In the genomic region with DNA sequence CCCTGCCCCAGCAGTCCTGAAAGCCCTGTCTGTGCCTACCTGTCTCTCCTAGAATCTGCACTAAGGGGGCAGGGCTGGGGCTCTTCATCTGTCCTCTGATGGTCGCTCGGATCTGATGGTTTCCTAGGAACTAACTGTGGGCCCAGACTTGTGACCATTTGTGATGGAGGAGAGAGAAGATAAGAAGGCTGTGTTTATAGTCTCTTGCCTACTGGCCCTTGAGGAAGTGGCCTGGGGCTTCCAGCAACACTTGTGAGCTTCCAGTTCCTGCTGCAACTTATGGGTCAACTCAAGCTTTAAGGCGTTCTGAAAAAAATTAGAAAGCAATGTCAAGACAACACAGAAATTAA, we compare ENCODE assay signal across 1 cellular context.
TF ChIP-seq lines count a peak whose summit lies in the region.

No MANE protein-coding gene starts in this region.

TF ChIP-seq in K562, 482 proteins besides CTCF, POLR2A, EP300 and RAD21 (continued from another document and continues in another):
- TF ChIP-seq, protein P1, sequence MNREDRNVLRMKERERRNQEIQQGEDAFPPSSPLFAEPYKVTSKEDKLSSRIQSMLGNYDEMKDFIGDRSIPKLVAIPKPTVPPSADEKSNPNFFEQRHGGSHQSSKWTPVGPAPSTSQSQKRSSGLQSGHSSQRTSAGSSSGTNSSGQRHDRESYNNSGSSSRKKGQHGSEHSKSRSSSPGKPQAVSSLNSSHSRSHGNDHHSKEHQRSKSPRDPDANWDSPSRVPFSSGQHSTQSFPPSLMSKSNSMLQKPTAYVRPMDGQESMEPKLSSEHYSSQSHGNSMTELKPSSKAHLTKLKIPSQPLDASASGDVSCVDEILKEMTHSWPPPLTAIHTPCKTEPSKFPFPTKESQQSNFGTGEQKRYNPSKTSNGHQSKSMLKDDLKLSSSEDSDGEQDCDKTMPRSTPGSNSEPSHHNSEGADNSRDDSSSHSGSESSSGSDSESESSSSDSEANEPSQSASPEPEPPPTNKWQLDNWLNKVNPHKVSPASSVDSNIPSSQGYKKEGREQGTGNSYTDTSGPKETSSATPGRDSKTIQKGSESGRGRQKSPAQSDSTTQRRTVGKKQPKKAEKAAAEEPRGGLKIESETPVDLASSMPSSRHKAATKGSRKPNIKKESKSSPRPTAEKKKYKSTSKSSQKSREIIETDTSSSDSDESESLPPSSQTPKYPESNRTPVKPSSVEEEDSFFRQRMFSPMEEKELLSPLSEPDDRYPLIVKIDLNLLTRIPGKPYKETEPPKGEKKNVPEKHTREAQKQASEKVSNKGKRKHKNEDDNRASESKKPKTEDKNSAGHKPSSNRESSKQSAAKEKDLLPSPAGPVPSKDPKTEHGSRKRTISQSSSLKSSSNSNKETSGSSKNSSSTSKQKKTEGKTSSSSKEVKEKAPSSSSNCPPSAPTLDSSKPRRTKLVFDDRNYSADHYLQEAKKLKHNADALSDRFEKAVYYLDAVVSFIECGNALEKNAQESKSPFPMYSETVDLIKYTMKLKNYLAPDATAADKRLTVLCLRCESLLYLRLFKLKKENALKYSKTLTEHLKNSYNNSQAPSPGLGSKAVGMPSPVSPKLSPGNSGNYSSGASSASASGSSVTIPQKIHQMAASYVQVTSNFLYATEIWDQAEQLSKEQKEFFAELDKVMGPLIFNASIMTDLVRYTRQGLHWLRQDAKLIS (CRISPR knock-in tag; IDR thresholded peaks at IDR 0.05) = 0 out of 2 replicates have a peak, but pooled peaks have one; percentile 69
- TF ChIP-seq ZNF77 (CRISPR knock-in tag; IDR thresholded peaks at IDR 0.05) = no peak
- TF ChIP-seq MAFF (IDR thresholded peaks at IDR 0.05; ENCODE audit: low read length) = no peak
- TF ChIP-seq ZNF212 (CRISPR knock-in tag; IDR thresholded peaks at IDR 0.05) = no peak
- TF ChIP-seq PHF8 (IDR thresholded peaks at IDR 0.05; ENCODE audit: borderline replicate concordance, low read length) = no peak
- peak; percentile 82; the same call in 1 of the 2 replicates for TF ChIP-seq ZEB2 (IDR thresholded peaks at IDR 0.05)
- TF ChIP-seq FOXK2 (conservative IDR thresholded peaks at IDR 0.05 in 1 of 2, IDR thresholded peaks at IDR 0.05 in 1 of 2; ENCODE audit: low read depth in 2 of 2) = peak; percentile 88
- no peak for TF ChIP-seq CBX3 (IDR thresholded peaks at IDR 0.05; ENCODE audit: borderline replicate concordance in 1 of 2, low read length in 2 of 2)
- peak; percentile 87 for TF ChIP-seq SMAD4 (CRISPR knock-in tag; conservative IDR thresholded peaks at IDR 0.05)
- TF ChIP-seq XRCC3 (IDR thresholded peaks at IDR 0.05) = no peak
- TF ChIP-seq TBP (optimal IDR thresholded peaks at IDR 0.05; ENCODE audit: low read depth, low read length) = no peak
- TF ChIP-seq NR3C1 (CRISPR knock-in tag; IDR thresholded peaks at IDR 0.05) = no peak
- no peak for TF ChIP-seq GABPB1 (CRISPR knock-in tag; IDR thresholded peaks at IDR 0.05)
- no peak for TF ChIP-seq ARHGAP35 (IDR thresholded peaks at IDR 0.05; ENCODE audit: partially characterized antibody)
- TF ChIP-seq ZBTB5 (IDR thresholded peaks at IDR 0.05) = no peak
- no peak for TF ChIP-seq THRAP3 (IDR thresholded peaks at IDR 0.05; ENCODE audit: borderline replicate concordance)
- TF ChIP-seq PHF20 (IDR thresholded peaks at IDR 0.05; ENCODE audit: partially characterized antibody) = no peak
- peak; percentile 59 for TF ChIP-seq PKNOX1 (IDR thresholded peaks at IDR 0.05)
- no peak for TF ChIP-seq ZFP30 (CRISPR knock-in tag; IDR thresholded peaks at IDR 0.05; ENCODE audit: borderline replicate concordance)
- peak; percentile 47; the same call in 1 of the 2 replicates for TF ChIP-seq TOE1 (IDR thresholded peaks at IDR 0.05; ENCODE audit: borderline replicate concordance)
- no peak for TF ChIP-seq TOE1 (CRISPR knock-in tag; IDR thresholded peaks at IDR 0.05; ENCODE audit: borderline replicate concordance, low read depth)
- no peak for TF ChIP-seq TRIM25 (IDR thresholded peaks at IDR 0.05; ENCODE audit: borderline replicate concordance)
- 0 out of 2 replicates have a peak, but pooled peaks have one; percentile 47 for TF ChIP-seq LCOR (CRISPR knock-in tag; IDR thresholded peaks at IDR 0.05)
- TF ChIP-seq ZBTB17 (CRISPR knock-in tag; IDR thresholded peaks at IDR 0.05) = no peak
- no peak for TF ChIP-seq NFATC3 (IDR thresholded peaks at IDR 0.05)
- no peak for TF ChIP-seq HMGN3 (IDR thresholded peaks at IDR 0.05; ENCODE audit: borderline replicate concordance, extremely low read depth, insufficient read length, low read depth, low read length)
- no peak for TF ChIP-seq U2AF1 (optimal IDR thresholded peaks at IDR 0.05; ENCODE audit: low read depth, low read length)
- no peak for TF ChIP-seq DEAF1 (CRISPR knock-in tag; IDR thresholded peaks at IDR 0.05)
- TF ChIP-seq, protein P2, sequence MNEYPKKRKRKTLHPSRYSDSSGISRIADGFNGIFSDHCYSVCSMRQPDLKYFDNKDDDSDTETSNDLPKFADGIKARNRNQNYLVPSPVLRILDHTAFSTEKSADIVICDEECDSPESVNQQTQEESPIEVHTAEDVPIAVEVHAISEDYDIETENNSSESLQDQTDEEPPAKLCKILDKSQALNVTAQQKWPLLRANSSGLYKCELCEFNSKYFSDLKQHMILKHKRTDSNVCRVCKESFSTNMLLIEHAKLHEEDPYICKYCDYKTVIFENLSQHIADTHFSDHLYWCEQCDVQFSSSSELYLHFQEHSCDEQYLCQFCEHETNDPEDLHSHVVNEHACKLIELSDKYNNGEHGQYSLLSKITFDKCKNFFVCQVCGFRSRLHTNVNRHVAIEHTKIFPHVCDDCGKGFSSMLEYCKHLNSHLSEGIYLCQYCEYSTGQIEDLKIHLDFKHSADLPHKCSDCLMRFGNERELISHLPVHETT (CRISPR knock-in tag; conservative IDR thresholded peaks at IDR 0.05 in 1 of 2, IDR thresholded peaks at IDR 0.05 in 1 of 2) = peak in 1 of 2 experiments; percentile 66; a peak in 2 of 4 replicates
- TF ChIP-seq ZNF785 (CRISPR knock-in tag; IDR thresholded peaks at IDR 0.05) = no peak
- peak in 1 of 2 experiments; percentile 97; a peak in 2 of 4 replicates for TF ChIP-seq RCOR1 (IDR thresholded peaks at IDR 0.05; ENCODE audit: borderline replicate concordance in 1 of 2, low read depth in 2 of 2, low read length in 2 of 2)
- peak; percentile 47 for TF ChIP-seq TAF1 (IDR thresholded peaks at IDR 0.05; ENCODE audit: control insufficient read depth, extremely low read depth, insufficient read depth, low read length, severe bottlenecking)
- TF ChIP-seq, protein P3, sequence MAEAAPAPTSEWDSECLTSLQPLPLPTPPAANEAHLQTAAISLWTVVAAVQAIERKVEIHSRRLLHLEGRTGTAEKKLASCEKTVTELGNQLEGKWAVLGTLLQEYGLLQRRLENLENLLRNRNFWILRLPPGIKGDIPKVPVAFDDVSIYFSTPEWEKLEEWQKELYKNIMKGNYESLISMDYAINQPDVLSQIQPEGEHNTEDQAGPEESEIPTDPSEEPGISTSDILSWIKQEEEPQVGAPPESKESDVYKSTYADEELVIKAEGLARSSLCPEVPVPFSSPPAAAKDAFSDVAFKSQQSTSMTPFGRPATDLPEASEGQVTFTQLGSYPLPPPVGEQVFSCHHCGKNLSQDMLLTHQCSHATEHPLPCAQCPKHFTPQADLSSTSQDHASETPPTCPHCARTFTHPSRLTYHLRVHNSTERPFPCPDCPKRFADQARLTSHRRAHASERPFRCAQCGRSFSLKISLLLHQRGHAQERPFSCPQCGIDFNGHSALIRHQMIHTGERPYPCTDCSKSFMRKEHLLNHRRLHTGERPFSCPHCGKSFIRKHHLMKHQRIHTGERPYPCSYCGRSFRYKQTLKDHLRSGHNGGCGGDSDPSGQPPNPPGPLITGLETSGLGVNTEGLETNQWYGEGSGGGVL (CRISPR knock-in tag; IDR thresholded peaks at IDR 0.05) = no peak
- TF ChIP-seq TCF3 (CRISPR knock-in tag; IDR thresholded peaks at IDR 0.05) = peak; percentile 73
- TF ChIP-seq ZNF766 (CRISPR knock-in tag; conservative IDR thresholded peaks at IDR 0.05) = no peak; the same call in 1 of the 2 replicates
- 0 out of 2 replicates have a peak, but pooled peaks have one; percentile 2 for TF ChIP-seq NFE2 (IDR thresholded peaks at IDR 0.05; ENCODE audit: low read depth)
- no peak for TF ChIP-seq ZNF134 (CRISPR knock-in tag; conservative IDR thresholded peaks at IDR 0.05)
- TF ChIP-seq CTCFL (IDR thresholded peaks at IDR 0.05; ENCODE audit: borderline replicate concordance, insufficient read depth, low read depth, low read length, poor library complexity, severe bottlenecking) = no peak
- no peak for TF ChIP-seq RHOXF2B (CRISPR knock-in tag; conservative IDR thresholded peaks at IDR 0.05)
- no peak for TF ChIP-seq CHD4 (IDR thresholded peaks at IDR 0.05; ENCODE audit: insufficient read depth, insufficient replicate concordance, low read depth, low read length, poor library complexity, severe bottlenecking)
- TF ChIP-seq TCF7 (IDR thresholded peaks at IDR 0.05; ENCODE audit: borderline replicate concordance) = no peak
- no peak for TF ChIP-seq TRIM28 (IDR thresholded peaks at IDR 0.05)
- TF ChIP-seq SAP30 (IDR thresholded peaks at IDR 0.05; ENCODE audit: borderline replicate concordance, insufficient read depth, low read depth, low read length, poor library complexity, severe bottlenecking) = no peak
- no peak for TF ChIP-seq MAZ (CRISPR knock-in tag; conservative IDR thresholded peaks at IDR 0.05 in 1 of 2, IDR thresholded peaks at IDR 0.05 in 1 of 2)
- TF ChIP-seq KDM5B (IDR thresholded peaks at IDR 0.05; ENCODE audit: insufficient replicate concordance, low read depth, low read length) = peak; percentile 22
- TF ChIP-seq TAL1 (IDR thresholded peaks at IDR 0.05) = peak; percentile 37; the same call in 1 of the 2 replicates
- no peak for TF ChIP-seq RBM14 (IDR thresholded peaks at IDR 0.05; ENCODE audit: borderline replicate concordance, insufficient read depth, low read depth, low read length)
